7 cellular contexts compared by ENCODE assay signal in the genomic region with DNA sequence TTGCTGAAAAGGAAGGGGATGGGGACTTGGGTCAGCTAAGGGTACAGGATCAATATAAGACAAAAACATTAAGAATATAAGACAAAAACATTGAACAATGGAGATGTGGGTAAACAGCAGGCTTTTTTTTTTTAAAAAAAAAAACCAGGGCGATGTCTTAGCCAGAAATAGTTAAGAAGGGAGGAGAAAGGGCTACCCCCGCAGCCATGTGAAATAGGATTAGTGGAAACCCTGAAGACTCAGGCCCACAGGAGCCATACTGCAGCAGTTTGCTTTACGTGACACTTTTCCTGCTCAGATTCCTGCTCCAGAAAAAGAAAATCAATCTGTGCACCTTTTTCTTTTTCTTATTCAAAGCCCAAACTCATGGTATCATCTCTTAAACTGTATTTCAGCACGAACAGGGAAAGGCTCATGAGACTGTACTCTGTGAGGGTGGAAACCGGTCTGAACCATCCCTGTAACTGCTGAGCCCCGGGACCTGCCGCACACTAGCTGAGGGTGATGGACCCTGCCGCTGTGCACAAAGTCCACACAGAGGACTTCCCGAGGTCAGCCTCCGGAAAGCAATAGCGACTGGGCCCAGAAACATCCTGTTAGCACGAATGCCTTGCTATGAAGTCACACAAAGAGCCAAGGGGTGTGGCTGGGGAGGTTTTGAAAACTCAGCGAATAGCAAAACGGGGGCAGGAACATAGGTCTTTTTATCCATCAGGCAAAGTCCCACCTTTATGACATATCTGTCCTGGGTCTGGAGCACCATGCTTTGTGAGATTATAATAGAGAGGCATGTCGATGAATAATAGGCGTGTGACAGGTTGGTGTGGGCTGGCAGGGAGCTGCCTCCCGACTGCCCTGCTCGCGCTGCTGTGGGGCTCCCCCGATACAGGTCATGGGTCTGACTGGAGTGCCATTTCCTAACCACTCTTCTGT. TPM values are rescaled to one million over a fixed set of nuclear protein-coding genes. Genes with fewer than 3 reads are reported as not detected.
DNase-seq lines count a peak whose midpoint lies in the region; ATAC-seq, FAIRE-seq and TF ChIP-seq lines count a peak whose summit lies in the region.

No MANE protein-coding gene starts in this region.

- no peak for FAIRE-seq in kidney (lab: Jason Lieb, UNC)

- H3K27me3 Mint-ChIP-seq in brain: no peaks in the 10 kb centered on the region

- H3K27ac ChIP-seq in kidney (ENCODE audit: low read depth in 2 of 2, low read length in 2 of 2): no peak overlapping the region

- H3K9me3 Mint-ChIP-seq in brain: no peaks in the 10 kb centered on the region

- H3K4me1 ChIP-seq in kidney (ENCODE audit: control insufficient read depth in 1 of 2, insufficient read depth in 1 of 2, low read depth in 1 of 2, low read length in 2 of 2): peaks cover 8 to 14% of the 10 kb centered on the region in 2 donors

- peak overlapping the region; percentile 96 to 100 (median 97) for H3K27ac Mint-ChIP-seq in brain

- peak; percentile 58 for TF ChIP-seq POLR2A in GM19099 (IDR thresholded peaks at IDR 0.05; ENCODE audit: extremely low read depth, insufficient read length, low read depth)

- no peaks in the 10 kb centered on the region for H3K36me3 ChIP-seq in kidney (ENCODE audit: control insufficient read depth in 1 of 2, insufficient read depth in 2 of 2, low read length in 2 of 2)

- peak overlapping the region; percentile 3 to 48 for H3K4me3 ChIP-seq in kidney (ENCODE audit: low read length in 2 of 2)

- ATAC-seq in GM21360 (IDR thresholded peaks at IDR 0.05; ENCODE audit: unreplicated experiment): no peak
- ATAC-seq in GM21619 (IDR thresholded peaks at IDR 0.05; ENCODE audit: unreplicated experiment): no peak

- no peaks in the 10 kb centered on the region for H3K36me3 Mint-ChIP-seq in brain

- no peak overlapping the region for H3K9ac ChIP-seq in kidney (ENCODE audit: low read length in 2 of 2)

- H3K9me3 ChIP-seq in kidney (ENCODE audit: control insufficient read depth in 1 of 2, low read length in 2 of 2): no peaks in the 10 kb centered on the region

- no peak for TF ChIP-seq CTCF in brain (conservative IDR thresholded peaks at IDR 0.05)
- no peak for TF ChIP-seq CTCF in kidney (IDR thresholded peaks at IDR 0.05; ENCODE audit: borderline replicate concordance, extremely low read depth, insufficient read depth)

- intact Hi-C loops in kidney (cut with DNase I): no loop called here

- H3K4me1 Mint-ChIP-seq in brain: peaks cover 93% of the 10 kb centered on the region

- H3K4me3 Mint-ChIP-seq in brain: peak overlapping the region; percentile 79 to 88 (median 84)

- DNase-seq in RPMI7951 (ENCODE audit: low read depth): peak; percentile 66
- no peak for DNase-seq in kidney
- DNase-seq in stimulated activated CD8-positive, alpha-beta memory T cell treated with anti-CD3 and anti-CD28 coated beads, Interleukin-15, amount 100 ng/mL, for 48 hours (ENCODE audit: low read depth in 2 of 2): peak; percentile 32 to 50

RNA-seq across cellular contexts. Expression of a gene that starts 33.2 kb away (rescaled TPM):
- total RNA-seq in RPMI7951 (2014; rRNA removed; shearing (Covaris generic)): 2.9 and 3.4 TPM in 2 replicates
- 71.1 TPM for polyA plus RNA-seq in brain (ENCODE audit: insufficient read depth, low read depth, low replicate concordance)
- 1.5 TPM for total RNA-seq in kidney
- polyA plus RNA-seq in kidney (ENCODE audit: insufficient read depth, low read depth, low replicate concordance): 0.67 TPM
